2 cellular contexts compared by ENCODE assay signal in genomic region chr19:40232949-40233810, GRCh38.
TF ChIP-seq lines count a peak whose summit lies in the region.

No MANE protein-coding gene starts in this region.

TF ChIP-seq in HEK293, 187 proteins besides CTCF, POLR2A, EP300 and RAD21:
- TF ChIP-seq ZEB2 (tag by site-specific recombination; IDR thresholded peaks at IDR 0.05) (no peak), GLIS2 (tag by site-specific recombination; IDR thresholded peaks at IDR 0.05) (peak; percentile 47), ZNF112 (tag by site-specific recombination; IDR thresholded peaks at IDR 0.05) (no peak)

TF ChIP-seq in GM12878, 131 proteins besides CTCF, POLR2A, EP300 and RAD21:
- TF ChIP-seq BHLHE40 (IDR thresholded peaks at IDR 0.05; ENCODE audit: borderline replicate concordance in 1 of 2, low read depth in 2 of 2, low read length in 1 of 2) (no peak), MEF2A (IDR thresholded peaks at IDR 0.05; ENCODE audit: insufficient read depth, low read depth, low read length) (no peak), NR2C1 (IDR thresholded peaks at IDR 0.05) (no peak)
